ENCODE assay signal across 38 cellular contexts in genomic region chr17:81209141-81209540, GRCh38. TPM values are rescaled to one million over a fixed set of nuclear protein-coding genes. Genes with fewer than 3 reads are reported as not detected.
"Had no signal": no experiment of that assay in that cellular context is flagged by ENCODE, and none has a peak within 500 bp of the region (broad histone marks: within the 10 kb centered on the region; RNA-seq: fewer than 3 reads in every experiment).

No MANE protein-coding gene starts in this region.

- H3K9me3 ChIP-seq: adrenal gland, body of pancreas, breast epithelium had no signal

- H3K4me3 Mint-ChIP-seq: activated B cell treated with CpG ODN at 0.5 μM for 24 hours; activated CD4-positive, alpha-beta memory T cell treated with anti-CD3 and anti-CD28 coated beads for 36 hours; activated CD4-positive, alpha-beta T cell treated with anti-CD3 and anti-CD28 coated beads, Interleukin-2, amount 10 ng/mL, durations not matched to agents 24 days and 14 days; activated CD8-positive, alpha-beta T cell treated with anti-CD3 and anti-CD28 coated beads for 36 hours; activated naive CD4-positive, alpha-beta T cell treated with anti-CD3 and anti-CD28 coated beads for 36 hours; activated naive CD8-positive, alpha-beta T cell treated with anti-CD3 and anti-CD28 coated beads for 36 hours; activated T-cell treated with anti-CD3 and anti-CD28 coated beads, Interleukin-2, amount 50 U/mL, for 4 hours; activated T-cell treated with anti-CD3 and anti-CD28 coated beads, Interleukin-2, amount 50 U/mL, for 72 hours; activated T-helper 1 cell treated with anti-CD3 and anti-CD28 coated beads, Interleukin-12 subunit alpha, Interleukin-12 subunit beta, Interleukin-2, Interleukin-4 antibody, amounts not matched to agents 30 ng/mL and 10 ng/mL and 1 ng/mL, durations not matched to agents 14 hours and 24 hours and 36 hours; activated T-helper 17 cell treated with anti-CD3 and anti-CD28 coated beads, Interleukin-2, amount 50 U/mL, for 72 hours; T-helper 1 cell treated with Interleukin-12 subunit alpha and Interleukin-12 subunit beta and Interleukin-4 antibody, amounts not matched to agents 30 μg/mL and 1 μg/mL, for 36 hours; T-helper 2 cell treated with Interferon-gamma antibody and Interleukin-4, amounts not matched to agents 5 μg/mL and 100 μg/mL, for 36 hours had no signal

- DNase-seq: activated B cell treated with CpG ODN at 0.5 μM for 24 hours; activated CD4-positive, alpha-beta memory T cell treated with anti-CD3 and anti-CD28 coated beads for 36 hours; activated CD4-positive, alpha-beta T cell treated with anti-CD3 and anti-CD28 coated beads for 4 hours; activated CD4-positive, alpha-beta T cell treated with anti-CD3 and anti-CD28 coated beads, Interleukin-2, amount 10 ng/mL, durations not matched to agents 24 days and 14 days; activated CD4-positive, alpha-beta T cell treated with anti-CD3 and anti-CD28 coated beads, Interleukin-2, amount 50 U/mL, for 1 hour; activated CD4-positive, alpha-beta T cell treated with anti-CD3 and anti-CD28 coated beads, Interleukin-2, amount 50 U/mL, for 4 hours; activated CD4-positive, CD25-positive, alpha-beta regulatory T cell treated with anti-CD3 and anti-CD28 coated beads, Interleukin-2, amount 50 U/mL, for 72 hours; activated CD8-positive, alpha-beta memory T cell treated with anti-CD3 and anti-CD28 coated beads, Interleukin-2, amount 50 U/mL, for 4 hours; activated CD8-positive, alpha-beta T cell treated with anti-CD3 and anti-CD28 coated beads for 36 hours; activated effector memory CD4-positive, alpha-beta T cell treated with anti-CD3 and anti-CD28 coated beads, Interleukin-2, amount 50 U/mL, for 16 hours; activated gamma-delta T cell treated with Interleukin-2 at 50 U/mL for 16 hours; activated naive CD4-positive, alpha-beta T cell; activated naive CD4-positive, alpha-beta T cell treated with anti-CD3 and anti-CD28 coated beads for 36 hours; activated naive CD4-positive, alpha-beta T cell treated with anti-CD3 and anti-CD28 coated beads, Interleukin-2, amount 50 U/mL, for 16 hours; activated naive CD8-positive, alpha-beta T cell treated with anti-CD3 and anti-CD28 coated beads for 36 hours; activated T-cell treated with anti-CD3 and anti-CD28 coated beads for 4 hours; activated T-cell treated with anti-CD3 and anti-CD28 coated beads, Interleukin-2, amount 50 U/mL, for 1 hour; activated T-cell treated with anti-CD3 and anti-CD28 coated beads, Interleukin-2, amount 50 U/mL, for 4 hours; activated T-cell treated with anti-CD3 and anti-CD28 coated beads, Interleukin-2, amount 50 U/mL, for 72 hours; adrenal gland; amniotic stem cell; aorta; body of pancreas; brain microvascular endothelial cell; central memory CD4-positive, alpha-beta T cell; T-helper 2 cell; T-helper 9 cell had no signal

- H3K27ac Mint-ChIP-seq: activated B cell treated with CpG ODN at 0.5 μM for 24 hours; activated CD4-positive, alpha-beta memory T cell treated with anti-CD3 and anti-CD28 coated beads for 36 hours; activated CD4-positive, alpha-beta T cell treated with anti-CD3 and anti-CD28 coated beads, Interleukin-2, amount 10 ng/mL, durations not matched to agents 24 days and 14 days; activated CD8-positive, alpha-beta T cell treated with anti-CD3 and anti-CD28 coated beads for 36 hours; activated naive CD4-positive, alpha-beta T cell treated with anti-CD3 and anti-CD28 coated beads for 36 hours; activated naive CD8-positive, alpha-beta T cell treated with anti-CD3 and anti-CD28 coated beads for 36 hours; activated T-cell treated with anti-CD3 and anti-CD28 coated beads, Interleukin-2, amount 50 U/mL, for 72 hours; activated T-helper 1 cell treated with anti-CD3 and anti-CD28 coated beads, Interleukin-12 subunit alpha, Interleukin-12 subunit beta, Interleukin-2, Interleukin-4 antibody, amounts not matched to agents 30 ng/mL and 10 ng/mL and 1 ng/mL, durations not matched to agents 14 hours and 24 hours and 36 hours; activated T-helper 17 cell treated with anti-CD3 and anti-CD28 coated beads, Interleukin-2, amount 50 U/mL, for 72 hours; T-helper 2 cell treated with Interferon-gamma antibody and Interleukin-4, amounts not matched to agents 5 μg/mL and 100 μg/mL, for 36 hours had no signal

- ATAC-seq: activated CD8-positive, alpha-beta T cell treated with anti-CD3 and anti-CD28 coated beads for 36 hours; activated T-cell treated with anti-CD3 and anti-CD28 coated beads, Interleukin-2, amount 50 U/mL, for 4 hours; activated T-cell treated with anti-CD3 and anti-CD28 coated beads, Interleukin-2, amount 50 U/mL, for 72 hours; activated T-helper 17 cell treated with anti-CD3 and anti-CD28 coated beads, Interleukin-2, amount 50 U/mL, for 72 hours; body of pancreas had no signal

- H3K27ac ChIP-seq: adrenal gland, body of pancreas, brain microvascular endothelial cell, breast epithelium, VCaP had no signal

- H3K36me3 ChIP-seq: adrenal gland, brain microvascular endothelial cell, breast epithelium had no signal

- H3K4me1 Mint-ChIP-seq: activated naive CD8-positive, alpha-beta T cell treated with anti-CD3 and anti-CD28 coated beads for 36 hours; activated T-helper 17 cell treated with anti-CD3 and anti-CD28 coated beads, Interleukin-2, amount 50 U/mL, for 72 hours had no signal

- H3K9me3 Mint-ChIP-seq: activated B cell treated with CpG ODN at 0.5 μM for 24 hours; activated CD4-positive, alpha-beta memory T cell treated with anti-CD3 and anti-CD28 coated beads for 36 hours; activated CD4-positive, alpha-beta T cell treated with anti-CD3 and anti-CD28 coated beads, Interleukin-2, amount 10 ng/mL, durations not matched to agents 24 days and 14 days; activated CD8-positive, alpha-beta T cell treated with anti-CD3 and anti-CD28 coated beads for 36 hours; activated naive CD4-positive, alpha-beta T cell treated with anti-CD3 and anti-CD28 coated beads for 36 hours; activated naive CD4-positive, alpha-beta T cell treated with anti-CD3 and anti-CD28 coated beads, Interleukin-2, amount 50 U/mL, for 72 hours; activated naive CD8-positive, alpha-beta T cell treated with anti-CD3 and anti-CD28 coated beads for 36 hours; activated T-cell treated with anti-CD3 and anti-CD28 coated beads, Interleukin-2, amount 50 U/mL, for 4 hours; activated T-cell treated with anti-CD3 and anti-CD28 coated beads, Interleukin-2, amount 50 U/mL, for 72 hours; activated T-helper 1 cell treated with anti-CD3 and anti-CD28 coated beads, Interleukin-12 subunit alpha, Interleukin-12 subunit beta, Interleukin-2, Interleukin-4 antibody, amounts not matched to agents 30 ng/mL and 10 ng/mL and 1 ng/mL, durations not matched to agents 14 hours and 24 hours and 36 hours; activated T-helper 17 cell treated with anti-CD3 and anti-CD28 coated beads, Interleukin-2, amount 50 U/mL, for 72 hours; T-helper 1 cell treated with Interleukin-12 subunit alpha and Interleukin-12 subunit beta and Interleukin-4 antibody, amounts not matched to agents 30 μg/mL and 1 μg/mL, for 36 hours; T-helper 2 cell treated with Interferon-gamma antibody and Interleukin-4, amounts not matched to agents 5 μg/mL and 100 μg/mL, for 36 hours had no signal

- H3K4me1 ChIP-seq: adrenal gland, body of pancreas, breast epithelium had no signal

- H3K27me3 Mint-ChIP-seq: activated B cell treated with CpG ODN at 0.5 μM for 24 hours; activated CD4-positive, alpha-beta memory T cell treated with anti-CD3 and anti-CD28 coated beads for 36 hours; activated CD4-positive, alpha-beta T cell treated with anti-CD3 and anti-CD28 coated beads, Interleukin-2, amount 10 ng/mL, durations not matched to agents 24 days and 14 days; activated CD8-positive, alpha-beta T cell treated with anti-CD3 and anti-CD28 coated beads for 36 hours; activated naive CD8-positive, alpha-beta T cell treated with anti-CD3 and anti-CD28 coated beads for 36 hours; activated T-helper 17 cell treated with anti-CD3 and anti-CD28 coated beads, Interleukin-2, amount 50 U/mL, for 72 hours had no signal

- H3K4me3 ChIP-seq: adrenal gland, body of pancreas, breast epithelium had no signal

- H3K36me3 Mint-ChIP-seq: activated CD4-positive, alpha-beta memory T cell treated with anti-CD3 and anti-CD28 coated beads for 36 hours; activated naive CD4-positive, alpha-beta T cell treated with anti-CD3 and anti-CD28 coated beads, Interleukin-2, amount 50 U/mL, for 72 hours; activated naive CD8-positive, alpha-beta T cell treated with anti-CD3 and anti-CD28 coated beads for 36 hours had no signal

- H3K27me3 ChIP-seq: adrenal gland, body of pancreas, brain microvascular endothelial cell, breast epithelium had no signal

RNA-seq across cellular contexts. Expression of gene PVALEF, which starts 43.8 kb away (rescaled TPM):
- total RNA-seq: activated B cell treated with CpG ODN at 0.5 μM for 24 hours; activated CD4-positive, alpha-beta memory T cell treated with anti-CD3 and anti-CD28 coated beads for 36 hours; activated CD4-positive, alpha-beta T cell treated with anti-CD3 and anti-CD28 coated beads, Interleukin-2, amount 10 ng/mL, durations not matched to agents 24 days and 14 days; activated CD8-positive, alpha-beta memory T cell treated with anti-CD3 and anti-CD28 coated beads for 36 hours; activated CD8-positive, alpha-beta T cell treated with anti-CD3 and anti-CD28 coated beads for 36 hours; activated naive CD4-positive, alpha-beta T cell treated with anti-CD3 and anti-CD28 coated beads for 36 hours; activated naive CD4-positive, alpha-beta T cell treated with anti-CD3 and anti-CD28 coated beads, Interleukin-2, amount 50 U/mL, for 72 hours; activated naive CD8-positive, alpha-beta T cell treated with anti-CD3 and anti-CD28 coated beads for 36 hours; activated T-cell treated with anti-CD3 and anti-CD28 coated beads, Interleukin-2, amount 50 U/mL, for 4 hours; activated T-cell treated with anti-CD3 and anti-CD28 coated beads, Interleukin-2, amount 50 U/mL, for 72 hours; activated T-helper 1 cell treated with anti-CD3 and anti-CD28 coated beads, Interleukin-12 subunit alpha, Interleukin-12 subunit beta, Interleukin-2, Interleukin-4 antibody, amounts not matched to agents 30 ng/mL and 10 ng/mL and 1 ng/mL, durations not matched to agents 14 hours and 24 hours and 36 hours; activated T-helper 17 cell treated with anti-CD3 and anti-CD28 coated beads, Interleukin-2, amount 50 U/mL, for 72 hours; adrenal gland; aorta; astrocyte; body of pancreas; breast epithelium; cardiac septum; cerebellum had no signal
- polyA plus RNA-seq: adrenal gland, aorta had no signal
